ENCODE assay signal across 8 cellular contexts in the genomic region with DNA sequence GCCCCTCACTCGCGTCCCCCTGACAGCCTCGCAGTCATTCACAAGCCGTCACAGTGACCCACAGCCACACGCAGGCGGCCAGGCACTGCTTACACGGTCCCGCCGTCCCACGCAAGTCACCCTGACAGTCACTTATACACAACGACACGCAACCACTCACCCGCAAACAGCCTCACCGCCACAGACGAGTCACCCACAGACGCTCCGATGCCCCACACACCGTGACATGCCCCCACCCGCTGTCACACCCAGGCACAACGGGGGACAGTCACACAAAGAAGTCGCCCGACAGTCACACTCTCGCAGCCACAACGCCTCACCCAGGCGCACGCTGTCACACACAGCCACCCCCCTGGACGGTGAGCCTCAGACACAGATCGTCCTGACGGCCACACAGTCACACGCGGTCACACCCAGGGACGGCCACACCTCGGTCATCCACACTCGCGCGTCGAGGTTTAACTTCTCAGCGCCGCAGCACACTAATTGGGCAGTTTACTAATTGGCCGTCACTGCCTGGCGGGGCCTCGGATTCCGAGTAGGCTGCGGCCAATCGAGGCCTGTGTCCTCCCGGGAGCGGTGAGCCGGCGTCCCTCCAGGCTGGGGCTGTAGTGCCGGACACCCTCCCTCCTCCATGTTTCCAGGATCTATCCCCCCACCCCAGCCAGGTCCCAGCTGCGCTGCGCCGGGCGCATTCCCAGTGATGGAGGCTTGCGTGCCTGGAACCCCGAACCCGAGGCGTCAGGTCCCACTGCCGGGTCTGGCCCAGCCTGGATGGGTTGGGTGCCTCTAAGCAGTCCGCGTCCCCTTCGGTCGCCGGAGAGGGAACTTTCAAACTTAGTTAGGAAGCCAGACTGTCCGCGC. TPM values are rescaled to one million over a fixed set of nuclear protein-coding genes. Genes with fewer than 3 reads are reported as not detected.
DNase-seq lines count a peak whose midpoint lies in the region; ATAC-seq and TF ChIP-seq lines count a peak whose summit lies in the region.

No MANE protein-coding gene starts in this region.

- H3K36me3 ChIP-seq in KMS-11 (ENCODE audit: insufficient read depth): no peaks in the 10 kb centered on the region
- H3K36me3 ChIP-seq in heart right ventricle: no peaks in the 10 kb centered on the region

- H2AFZ ChIP-seq in KMS-11 (ENCODE audit: low read depth): peak overlapping the region; percentile 23

- ATAC-seq in heart right ventricle (peak in 7 of 8 donors; percentile 21 to 58 (median 36)), GM21447 (IDR thresholded peaks at IDR 0.05; ENCODE audit: unreplicated experiment) (no peak)

- H3K9ac ChIP-seq in KMS-11: peak overlapping the region; percentile 65

- intact Hi-C loops in heart right ventricle (cut with DNase I): no loop called here

- peaks cover 0 to 34% (median 17%) of the 10 kb centered on the region in 11 donors for H3K9me3 ChIP-seq in heart right ventricle

- H3K4me1 ChIP-seq in KMS-11 (ENCODE audit: low read depth, poor library complexity, severe bottlenecking) (peaks cover 64% of the 10 kb centered on the region), heart right ventricle (peaks cover 0 to 26% (median 7%) of the 10 kb centered on the region in 9 donors)

- H3K4me2 ChIP-seq in KMS-11: peak overlapping the region; percentile 50; the same call in 1 of the 2 replicates

- no peak overlapping the region for H3K4me3 ChIP-seq in KMS-11 (IDR thresholded peaks at IDR 0.05; ENCODE audit: insufficient read depth, low read depth, low read length)
- peak overlapping the region; percentile 10 to 52 (median 43) for H3K4me3 ChIP-seq in heart right ventricle
- H3K4me3 ChIP-seq in skeletal muscle cell (ENCODE audit: low read depth, low read length): peak overlapping the region; percentile 61

- TF ChIP-seq CTCF in KMS-11 (conservative IDR thresholded peaks at IDR 0.05; ENCODE audit: low read depth, low read length) (no peak), heart right ventricle (IDR thresholded peaks at IDR 0.05) (no peak)

- peak overlapping the region; percentile 51 for H3K27ac ChIP-seq in KMS-11
- H3K27ac ChIP-seq in heart right ventricle: peak overlapping the region in 2 of 10 donors; percentile 15 to 26

- peak; percentile 47 for DNase-seq in GM03348 (ENCODE audit: low spot score)
- peak; percentile 80 for DNase-seq in activated effector memory CD4-positive, alpha-beta T cell treated with anti-CD3 and anti-CD28 coated beads, Interleukin-2, amount 50 U/mL, for 16 hours
- peak in 1 of 2 donors; percentile 31 for DNase-seq in heart right ventricle
- no peak for DNase-seq in skeletal muscle cell (ENCODE audit: low read depth)
- no peak for DNase-seq in NCI-H187 treated with DMSO at 0.1 percent for 48 hours (lab: John Stamatoyannopoulos, UW)
- DNase-seq in COR-L47 (lab: John Stamatoyannopoulos, UW): no peak

- peaks cover 50% of the 10 kb centered on the region for H3K79me2 ChIP-seq in KMS-11 (ENCODE audit: insufficient read depth, low read depth)

- 3% methylated on average over 66 of the region's 66 CpGs for WGBS in heart right ventricle, 2 donors

- H4K20me1 ChIP-seq in KMS-11 (ENCODE audit: insufficient read depth): no peaks in the 10 kb centered on the region

- H3K27me3 ChIP-seq in KMS-11 (ENCODE audit: insufficient read depth, low read depth): no peaks in the 10 kb centered on the region
- H3K27me3 ChIP-seq in heart right ventricle: peaks cover 0 to 83% (median 50%) of the 10 kb centered on the region in 7 donors

RNA-seq across cellular contexts. Expression of a gene that starts 0.8 kb away (rescaled TPM):
- 1 to 10 TPM in 4 of 10 donors, under 1 TPM in 6; 0.25 to 1.6 (median 0.79) TPM for total RNA-seq in heart right ventricle
- polyA plus RNA-seq in heart right ventricle: 1 to 10 TPM; 1.5 to 2.0 TPM

Comparison
In these comparisons a context has a peak if more than half of its experiments do, and no peak if none do; other contexts are left out.
1. DNase-seq: peak in GM03348 (single experiment) and activated effector memory CD4-positive, alpha-beta T cell treated with anti-CD3 and anti-CD28 coated beads, Interleukin-2, amount 50 U/mL, for 16 hours (single experiment); none in skeletal muscle cell (single experiment), NCI-H187 treated with DMSO at 0.1 percent for 48 hours (single experiment) and COR-L47 (single experiment).